Comparison of ENCODE assay signal across 7 cellular contexts in the genomic region with DNA sequence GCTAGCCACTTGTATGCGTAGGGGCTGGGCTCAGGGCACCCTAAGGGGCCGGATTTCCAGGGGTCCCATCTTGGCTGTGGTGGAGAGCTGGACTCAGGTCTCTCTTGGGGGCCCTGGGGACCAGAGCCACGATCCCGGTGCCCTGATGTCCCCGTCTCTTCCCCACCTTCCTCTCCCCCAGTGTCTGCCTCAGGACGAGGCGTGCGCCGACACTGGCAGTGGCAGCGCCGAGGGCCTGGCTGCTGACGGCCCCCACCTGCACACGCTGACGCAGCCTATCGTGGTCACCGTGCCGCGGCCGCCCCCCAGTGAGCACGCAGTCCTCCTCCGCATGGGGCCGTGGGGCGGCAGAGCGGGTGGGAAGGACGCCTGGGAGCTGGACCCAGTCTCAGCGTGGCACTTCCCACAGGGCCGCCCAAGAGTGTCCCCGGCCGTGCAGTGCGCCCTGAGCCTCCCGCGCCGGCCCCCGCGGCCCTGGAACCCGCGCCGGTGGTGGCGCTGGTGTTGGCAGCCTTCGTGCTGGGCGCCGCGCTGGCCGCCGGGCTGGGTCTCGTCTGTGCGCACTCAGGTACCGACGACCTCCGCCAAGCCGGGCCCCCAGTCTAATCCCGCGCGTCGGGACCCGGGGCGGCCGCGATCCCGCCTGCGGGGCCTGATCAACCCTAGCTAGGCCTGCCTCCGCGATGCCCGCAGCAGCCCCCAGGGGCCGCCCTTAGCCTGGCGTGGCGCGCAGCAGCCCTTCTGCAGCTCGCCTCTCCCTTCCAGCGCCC. TPM values are rescaled to one million over a fixed set of nuclear protein-coding genes. Genes with fewer than 3 reads are reported as not detected.
A peak's percentile ranks its signal among the peaks of the same experiment; 100 is the strongest.
DNase-seq lines count a peak whose midpoint lies in the region; FAIRE-seq and TF ChIP-seq lines count a peak whose summit lies in the region.

No MANE protein-coding gene starts in this region.

- peak; percentile 70 for TF ChIP-seq CTCF in neural progenitor cell (IDR thresholded peaks at IDR 0.05)

- H3K9me3 Mint-ChIP-seq in neural progenitor cell = no peaks in the 10 kb centered on the region

- peaks cover 30% of the 10 kb centered on the region for H3K4me1 Mint-ChIP-seq in neural progenitor cell

- H3K4me3 Mint-ChIP-seq in neural progenitor cell = peak overlapping the region; percentile 81

- POLR2A ChIA-PET in HEK293T (lab: Yijun Ruan, JAX) = interaction anchor here (1.1 kb wide), 1 partner anchor 14 kb away, joined by 3 read pairs; a partner anchor contains a TSS

- H3K4me1 ChIP-seq in neural progenitor cell = peaks cover 15% of the 10 kb centered on the region

- H3K27me3 ChIP-seq in neural progenitor cell = peaks cover 64% of the 10 kb centered on the region

- CTCF ChIA-PET in HEK293T (lab: Yijun Ruan, JAX) = no interaction called here

- H2AFZ ChIP-seq in neural progenitor cell (replicated peaks) = no peak overlapping the region

- H3K9ac ChIP-seq in neural progenitor cell = no peak overlapping the region

- H4K20me1 ChIP-seq in neural progenitor cell (ENCODE audit: low read depth) = peaks cover 35% of the 10 kb centered on the region

- no peak for FAIRE-seq in GM12892 (lab: Jason Lieb, UNC)

- no peaks in the 10 kb centered on the region for H3K36me3 ChIP-seq in neural progenitor cell

- peaks cover 46% of the 10 kb centered on the region for H3F3A ChIP-seq in neural progenitor cell (ENCODE audit: low read depth)

- no peaks in the 10 kb centered on the region for H3K79me2 ChIP-seq in neural progenitor cell (ENCODE audit: low read depth)

- no peak overlapping the region for H3K27ac Mint-ChIP-seq in neural progenitor cell

- H3K27ac ChIP-seq in neural progenitor cell = no peak overlapping the region

- peak overlapping the region; percentile 59 for H3K4me3 ChIP-seq in neural progenitor cell

- peaks cover 41% of the 10 kb centered on the region for H3K27me3 Mint-ChIP-seq in neural progenitor cell (ENCODE audit: insufficient read depth, low read depth)

- H3K9me3 ChIP-seq in neural progenitor cell (ENCODE audit: low read depth) = no peaks in the 10 kb centered on the region

- TF ChIP-seq POLR2A in GM12892 (IDR thresholded peaks at IDR 0.05; ENCODE audit: low read depth, low read length) = no peak
- peak; percentile 43 for TF ChIP-seq POLR2A in erythroblast (IDR thresholded peaks at IDR 0.05; ENCODE audit: low read length)

- H3K36me3 Mint-ChIP-seq in neural progenitor cell = peaks cover 6% of the 10 kb centered on the region

- H3K4me2 ChIP-seq in neural progenitor cell = peak overlapping the region; percentile 99

- DNase-seq in GM12892 (ENCODE audit: insufficient read length) (peak; percentile 74), NCI-H526 treated with DMSO at 0.1 percent for 48 hours (lab: John Stamatoyannopoulos, UW) (peak; percentile 20), erythroblast (lab: John Stamatoyannopoulos, UW) (peak; percentile 89 to 90), neural progenitor cell (ENCODE audit: low spot score) (peak; percentile 86), NCI-H1048 (lab: John Stamatoyannopoulos, UW) (no peak), HEK293T (ENCODE audit: extremely low spot score) (no peak)
- DNase-seq in activated T-cell treated with anti-CD3 and anti-CD28 coated beads, Interleukin-2, amount 50 U/mL, for 48 hours = peak; percentile 66 to 78

TF ChIP-seq in HEK293T, 16 proteins besides CTCF, POLR2A, EP300 and RAD21:
- TF ChIP-seq SUZ12 (IDR thresholded peaks at IDR 0.05) (no peak), ZNF384 (IDR thresholded peaks at IDR 0.05) (no peak), ARNT (IDR thresholded peaks at IDR 0.05) (no peak), SP1 (IDR thresholded peaks at IDR 0.05) (no peak), ELF4 (IDR thresholded peaks at IDR 0.05) (no peak), BHLHE40 (IDR thresholded peaks at IDR 0.05; ENCODE audit: borderline replicate concordance) (no peak), FOXM1 (IDR thresholded peaks at IDR 0.05; ENCODE audit: borderline replicate concordance) (no peak), NFRKB (IDR thresholded peaks at IDR 0.05) (no peak), TARDBP (IDR thresholded peaks at IDR 0.05) (no peak), L3MBTL2 (conservative IDR thresholded peaks at IDR 0.05) (no peak)
TF ChIP-seq in HEK293T: peak in this region for 0.

RNA-seq across cellular contexts. Expression of a gene that starts 2.7 kb away (rescaled TPM):
- polyA plus RNA-seq in GM12892 (2012; ENCODE audit: missing spikeins) = 5.7 TPM
- 5.7 and 20.7 TPM in 2 replicates for total RNA-seq in neural progenitor cell (ENCODE audit: low replicate concordance)

RNA-seq across cellular contexts. Expression of a gene that starts 2.8 kb away (rescaled TPM):
- polyA plus RNA-seq in GM12892 (2012; ENCODE audit: missing spikeins) = not detected
- total RNA-seq in neural progenitor cell (ENCODE audit: low replicate concordance) = 0.99 and 1.8 TPM in 2 replicates

RNA-seq across cellular contexts. Expression of a gene that starts 8.5 kb away (rescaled TPM):
- polyA plus RNA-seq in GM12892 (2012; ENCODE audit: missing spikeins) = not detected
- total RNA-seq in neural progenitor cell (ENCODE audit: low replicate concordance) = 3.7 and 34.3 TPM in 2 replicates

RNA-seq across cellular contexts. Expression of a gene that starts 13.8 kb away (rescaled TPM):
- polyA plus RNA-seq in GM12892 (2012; ENCODE audit: missing spikeins) = 10.2 TPM
- 14.4 and 20.7 TPM in 2 replicates for total RNA-seq in neural progenitor cell (ENCODE audit: low replicate concordance)

RNA-seq across cellular contexts. Expression of a gene that starts 26.0 kb away (rescaled TPM):
- 37.6 TPM for polyA plus RNA-seq in GM12892 (2012; ENCODE audit: missing spikeins)
- total RNA-seq in neural progenitor cell (ENCODE audit: low replicate concordance) = 43.7 and 59.5 TPM in 2 replicates

Comparison
In these comparisons a context has a peak if more than half of its experiments do, and no peak if none do; other contexts are left out.
1. DNase-seq: peak in GM12892 (single experiment), NCI-H526 treated with DMSO at 0.1 percent for 48 hours (single experiment), activated T-cell treated with anti-CD3 and anti-CD28 coated beads, Interleukin-2, amount 50 U/mL, for 48 hours (2 of 2), erythroblast (2 of 2) and neural progenitor cell (single experiment); none in NCI-H1048 (single experiment) and HEK293T (single experiment).